11 cellular contexts compared by ENCODE assay signal in the genomic region with DNA sequence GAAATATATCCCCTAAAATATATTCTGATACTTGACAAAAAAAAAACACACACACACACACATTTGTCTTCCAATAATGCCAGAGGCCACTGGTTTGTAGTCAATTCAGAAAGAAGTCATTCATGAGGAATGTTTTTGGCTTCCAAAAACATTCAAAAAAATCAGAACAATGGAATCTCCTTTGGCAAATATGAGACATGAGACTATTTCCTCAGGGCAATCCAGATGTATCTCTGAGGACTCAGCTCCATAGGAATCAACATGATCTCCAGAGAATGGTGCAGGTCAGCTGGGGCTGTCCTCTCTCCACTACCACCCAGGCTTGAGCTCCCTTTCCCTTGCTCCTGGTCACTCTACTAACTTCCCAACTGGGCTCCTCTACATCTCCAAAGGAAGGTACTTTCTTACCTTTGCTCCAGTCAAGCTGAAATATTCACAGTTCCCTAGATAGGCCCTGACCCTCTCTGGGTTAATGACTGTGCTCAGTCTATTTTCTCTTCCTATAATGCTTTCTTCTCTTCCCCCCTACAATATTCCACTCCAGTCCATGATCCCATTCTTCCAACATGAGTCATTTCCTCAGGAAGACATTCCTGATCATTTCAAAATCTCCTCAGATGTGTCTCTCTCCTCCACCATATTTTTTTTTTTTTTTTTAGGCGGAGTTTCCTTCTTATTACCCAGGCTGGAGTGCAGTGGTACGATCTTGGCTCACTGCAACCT.
DNase-seq lines count a peak whose midpoint lies in the region; ATAC-seq lines count a peak whose summit lies in the region.
"Had no signal": no experiment of that assay in that cellular context is flagged by ENCODE, and none has a peak within 500 bp of the region (broad histone marks: within the 10 kb centered on the region; RNA-seq: fewer than 3 reads in every experiment).

No MANE protein-coding gene starts in this region.

- peaks cover 26% of the 10 kb centered on the region for H3K4me1 ChIP-seq in skeletal muscle satellite cell (ENCODE audit: control insufficient read depth, insufficient read depth, low read length)

- ATAC-seq in GM18861 (IDR thresholded peaks at IDR 0.05; ENCODE audit: unreplicated experiment): no peak
- no peak for ATAC-seq in GM18517 (IDR thresholded peaks at IDR 0.05; ENCODE audit: unreplicated experiment)
- ATAC-seq: K562 had no signal

- peak overlapping the region; percentile 50 for H3K4me3 ChIP-seq in skeletal muscle satellite cell (ENCODE audit: low read length)
- H3K4me3 ChIP-seq: K562 had no signal

- peak overlapping the region; percentile 76 for H3K4me2 ChIP-seq in skeletal muscle satellite cell (ENCODE audit: low read length)

- H3K36me3 ChIP-seq in skeletal muscle satellite cell (ENCODE audit: insufficient read depth, low read length): no peaks in the 10 kb centered on the region

- H3K27me3 ChIP-seq in skeletal muscle satellite cell (ENCODE audit: control insufficient read depth, insufficient read depth, low read length): no peaks in the 10 kb centered on the region

- H3K9ac ChIP-seq in skeletal muscle satellite cell (ENCODE audit: low read depth, low read length): peak overlapping the region; percentile 81

- H3K9me3 ChIP-seq in skeletal muscle satellite cell (replicated peaks; ENCODE audit: low read length): no peaks in the 10 kb centered on the region

- DNase-seq in GM04504 (ENCODE audit: low read depth): peak; percentile 96
- peak; percentile 59 to 86 for DNase-seq in SW 1271 (lab: John Stamatoyannopoulos, UW)
- DNase-seq in fibroblast of peridontal ligament (ENCODE audit: extremely low read depth): peak; percentile 94
- DNase-seq in activated CD4-positive, alpha-beta T cell treated with anti-CD3 and anti-CD28 coated beads, Interleukin-2, amount 50 U/mL, for 48 hours: no peak
- no peak for DNase-seq in anterior cingulate cortex (lab: John Stamatoyannopoulos, UW)
- DNase-seq: cerebellar nuclear complex, NCI-H524 treated with DMSO at 0.1 percent for 48 hours had no signal

Comparison
In these comparisons a context has a peak if more than half of its experiments do, and no peak if none do; other contexts are left out.
1. DNase-seq: peak in GM04504 (single experiment), SW 1271 (2 of 2) and fibroblast of peridontal ligament (single experiment); none in activated CD4-positive, alpha-beta T cell treated with anti-CD3 and anti-CD28 coated beads, Interleukin-2, amount 50 U/mL, for 48 hours (0 of 2) and anterior cingulate cortex (0 of 58).